8 cellular contexts compared by ENCODE assay signal in genomic region chr7:924541-925231, GRCh38. TPM values are rescaled to one million over a fixed set of nuclear protein-coding genes. Genes with fewer than 3 reads are reported as not detected.
A peak's percentile ranks its signal among the peaks of the same experiment; 100 is the strongest.
DNase-seq lines count a peak whose midpoint lies in the region; ATAC-seq and TF ChIP-seq lines count a peak whose summit lies in the region.

No MANE protein-coding gene starts in this region.

- H3K27ac Mint-ChIP-seq in CD8-positive, alpha-beta T cell, result peak overlapping the region; percentile 90
- no peak overlapping the region for H3K27ac Mint-ChIP-seq in IgD-negative memory B cell

- DNase-seq in CD8-positive, alpha-beta T cell, result peak in 5 of 7 experiments; percentile 29 to 63 (median 57)
- DNase-seq in activated T-cell treated with anti-CD3 and anti-CD28 coated beads for 48 hours (ENCODE audit: low read depth) (peak; percentile 74), myocyte (ENCODE audit: low read depth) (peak; percentile 73), aorta (peak; percentile 57 to 69), NCI-H1694 (lab: John Stamatoyannopoulos, UW) (no peak), HuH-7 (ENCODE audit: low spot score) (no peak)

- no peaks in the 10 kb centered on the region for H3K27me3 ChIP-seq in CD8-positive, alpha-beta T cell (ENCODE audit: insufficient read depth, low read length)
- no peaks in the 10 kb centered on the region for H3K27me3 ChIP-seq in aorta (ENCODE audit: control insufficient read depth in 1 of 2, insufficient read depth in 2 of 2, low read length in 1 of 2)

- intact Hi-C loops in CD8-positive, alpha-beta T cell (cut with DNase I, micrococcal nuclease), result loop anchor here (1.0 to 5.0 kb wide), 4 partner anchors 30 to 107 kb away; partner anchors contain the start of genes ADAP1 (in 1 of the 2), GET4 (in 1 of the 2) and SUN1 (in 1 of the 2)
- intact Hi-C loops in aorta (cut with DNase I), result no loop called here

- ATAC-seq in CD8-positive, alpha-beta T cell, result peak; percentile 2
- peak; percentile 35 for ATAC-seq in GM19467 (IDR thresholded peaks at IDR 0.05; ENCODE audit: unreplicated experiment)
- ATAC-seq in aorta (ENCODE audit: low FRiP score), result no peak

- H3K27me3 Mint-ChIP-seq in CD8-positive, alpha-beta T cell (ENCODE audit: low read depth), result no peaks in the 10 kb centered on the region
- peaks cover 8% of the 10 kb centered on the region for H3K27me3 Mint-ChIP-seq in IgD-negative memory B cell

- POLR2A ChIA-PET in CD8-positive, alpha-beta T cell (lab: Charles Lee), result interaction anchor here (1.2 to 1.5 kb wide), 2 partner anchors 48 to 320 kb away, joined by 3 to 4 read pairs; partner anchors contain the start of gene GET4

- 43 to 46% methylated on average over 24 of the region's 24 CpGs for WGBS in aorta, 2 donors

- no peaks in the 10 kb centered on the region for H3K36me3 ChIP-seq in CD8-positive, alpha-beta T cell (ENCODE audit: insufficient read depth, low read length)
- no peaks in the 10 kb centered on the region for H3K36me3 ChIP-seq in aorta (ENCODE audit: control insufficient read depth in 1 of 2, insufficient read depth in 2 of 2, low read length in 1 of 2)

- peak overlapping the region; percentile 76 for H3K4me3 Mint-ChIP-seq in CD8-positive, alpha-beta T cell
- H3K4me3 Mint-ChIP-seq in IgD-negative memory B cell, result peak overlapping the region; percentile 52 to 87 (median 74)

- H3K4me1 Mint-ChIP-seq in CD8-positive, alpha-beta T cell (ENCODE audit: low read depth), result peaks cover 41% of the 10 kb centered on the region
- H3K4me1 Mint-ChIP-seq in IgD-negative memory B cell, result peaks cover 14 to 32% (median 19%) of the 10 kb centered on the region in 3 donors

- no peaks in the 10 kb centered on the region for H3K9me3 Mint-ChIP-seq in CD8-positive, alpha-beta T cell
- peaks cover 0 to 2% (median 0%) of the 10 kb centered on the region in 3 donors for H3K9me3 Mint-ChIP-seq in IgD-negative memory B cell

- peaks cover 50% of the 10 kb centered on the region for H3K4me1 ChIP-seq in CD8-positive, alpha-beta T cell (ENCODE audit: insufficient read depth, low read length)
- no peaks in the 10 kb centered on the region for H3K4me1 ChIP-seq in aorta (ENCODE audit: control insufficient read depth in 1 of 2, insufficient read depth in 2 of 2, low read length in 2 of 2)

- H3K4me3 ChIP-seq in CD8-positive, alpha-beta T cell (ENCODE audit: low read depth, low read length), result peak overlapping the region; percentile 33
- no peak overlapping the region for H3K4me3 ChIP-seq in aorta (ENCODE audit: low read length in 2 of 2)

- CTCF ChIA-PET in CD8-positive, alpha-beta T cell (lab: Charles Lee), result interaction anchor here (0.9 to 1.1 kb wide), 2 partner anchors 17 to 47 kb away, joined by 4 to 5 read pairs; no protein-coding TSS in a partner anchor

- H3K9me3 ChIP-seq in CD8-positive, alpha-beta T cell (ENCODE audit: low read length), result no peaks in the 10 kb centered on the region
- no peaks in the 10 kb centered on the region for H3K9me3 ChIP-seq in aorta (ENCODE audit: control insufficient read depth, low read length)

- H3K36me3 Mint-ChIP-seq in CD8-positive, alpha-beta T cell, result no peaks in the 10 kb centered on the region
- H3K36me3 Mint-ChIP-seq in IgD-negative memory B cell, result no peaks in the 10 kb centered on the region

- TF ChIP-seq CTCF in CD8-positive, alpha-beta T cell (IDR thresholded peaks at IDR 0.05), result no peak

- peak overlapping the region; percentile 17 for H3K27ac ChIP-seq in CD8-positive, alpha-beta T cell (ENCODE audit: low read depth, low read length)
- no peak overlapping the region for H3K27ac ChIP-seq in aorta (ENCODE audit: low read depth in 1 of 2, low read length in 2 of 2)

RNA-seq across cellular contexts. Expression of gene ADAP1, which starts 29.8 kb away (rescaled TPM):
- 10 to 100 TPM; 10.9 to 11.5 TPM for total RNA-seq in CD8-positive, alpha-beta T cell
- polyA plus RNA-seq in IgD-negative memory B cell (6.4 TPM), aorta (10 to 100 TPM in 1 of 2 donors, 1 to 10 TPM in 1; 4.3 to 16.9 TPM)
- total RNA-seq in myocyte (0.56 and 1.6 TPM in 2 replicates), aorta (10 to 100 TPM; 10.8 to 11.9 TPM)
- 0.28 TPM for polyA plus RNA-seq in myocyte (2012)

RNA-seq across cellular contexts. Expression of gene GET4, which starts 48.3 kb away (rescaled TPM):
- total RNA-seq in CD8-positive, alpha-beta T cell, result 10 to 100 TPM; 75.4 to 83.1 TPM
- polyA plus RNA-seq in IgD-negative memory B cell (31.2 TPM), aorta (10 to 100 TPM; 16.5 to 58.3 TPM)
- total RNA-seq in myocyte (47.6 and 57.2 TPM in 2 replicates), aorta (10 to 100 TPM; 19.9 to 22.7 TPM)
- polyA plus RNA-seq in myocyte (2012), result 48.5 TPM

RNA-seq across cellular contexts. Expression of gene COX19, which starts 50.7 kb away (rescaled TPM):
- total RNA-seq in CD8-positive, alpha-beta T cell, result 10 to 100 TPM; 40.3 to 42.4 TPM
- polyA plus RNA-seq in IgD-negative memory B cell (26.7 TPM), aorta (1 to 10 TPM; 3.1 to 6.7 TPM)
- total RNA-seq in myocyte (11.5 and 14.8 TPM in 2 replicates), aorta (10 to 100 TPM; 10.8 to 17.0 TPM)
- polyA plus RNA-seq in myocyte (2012), result 8.1 TPM

RNA-seq across cellular contexts. Expression of gene CYP2W1, which starts 58.3 kb away (rescaled TPM):
- total RNA-seq in CD8-positive, alpha-beta T cell, result not detected
- not detected for polyA plus RNA-seq in IgD-negative memory B cell
- total RNA-seq in myocyte, result not detected in 2 replicates
- 0.11 TPM for polyA plus RNA-seq in myocyte (2012)
- total RNA-seq in aorta, result not detected
- not detected for polyA plus RNA-seq in aorta

Comparison
In these comparisons a context has a peak if more than half of its experiments do, and no peak if none do; other contexts are left out.
1. DNase-seq: peak in CD8-positive, alpha-beta T cell (5 of 7), activated T-cell treated with anti-CD3 and anti-CD28 coated beads for 48 hours (single experiment), myocyte (single experiment) and aorta (2 of 2); none in NCI-H1694 (single experiment) and HuH-7 (single experiment).
2. intact Hi-C loops: an anchor here in CD8-positive, alpha-beta T cell (1.0 to 5.0 kb wide); none called in aorta.